1 cellular context compared by ENCODE assay signal in the genomic region with DNA sequence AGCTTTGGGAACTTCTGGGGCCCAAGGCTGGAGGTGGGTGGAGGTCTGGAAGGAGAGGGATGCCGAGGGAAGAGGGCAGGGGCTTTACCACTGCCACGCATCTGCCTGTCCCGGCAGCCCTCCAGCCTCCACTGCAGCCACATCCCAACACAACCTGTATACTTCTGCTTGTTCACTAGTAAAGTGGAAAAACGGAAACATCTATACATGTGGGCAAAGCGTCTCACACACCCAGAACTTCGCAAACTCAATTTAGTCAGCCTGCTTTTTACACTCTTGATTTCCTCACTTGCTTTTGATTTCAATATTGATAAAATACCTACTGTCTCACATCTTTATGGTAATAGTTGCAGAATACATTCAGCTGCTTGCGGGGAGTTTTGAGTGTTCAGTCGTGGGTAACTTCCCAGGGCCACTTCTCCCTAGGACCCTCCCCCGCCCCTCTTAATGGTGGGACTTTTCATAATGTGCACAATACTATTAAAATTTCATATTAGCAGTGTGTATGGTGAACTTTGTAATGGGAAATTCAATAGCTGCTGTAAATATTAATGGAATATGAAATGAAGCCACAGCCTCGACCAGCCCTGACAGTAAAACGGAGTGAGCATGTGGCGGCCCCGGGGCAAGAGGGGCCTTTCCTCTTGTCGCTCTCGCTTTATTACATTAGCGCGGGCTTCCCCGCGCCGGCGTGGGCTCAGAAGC.
A peak's percentile ranks its signal among the peaks of the same experiment; 100 is the strongest.
TF ChIP-seq lines count a peak whose summit lies in the region.

No MANE protein-coding gene starts in this region.

TF ChIP-seq in H1, 55 proteins besides CTCF, POLR2A, EP300 and RAD21:
- TF ChIP-seq CHD1 (IDR thresholded peaks at IDR 0.05; ENCODE audit: low read depth, low read length) = no peak
- no peak for TF ChIP-seq CBX8 (IDR thresholded peaks at IDR 0.05; ENCODE audit: borderline replicate concordance, low read depth, low read length)
- TF ChIP-seq FOSL1 (IDR thresholded peaks at IDR 0.05; ENCODE audit: insufficient read depth, low read depth, low read length) = no peak
- TF ChIP-seq SUZ12 (IDR thresholded peaks at IDR 0.05; ENCODE audit: low read length) = peak; percentile 23; the same call in 1 of the 2 replicates
- peak; percentile 71 for TF ChIP-seq EZH2 (IDR thresholded peaks at IDR 0.05; ENCODE audit: low read depth, low read length, severe bottlenecking)
- TF ChIP-seq, protein P1, sequence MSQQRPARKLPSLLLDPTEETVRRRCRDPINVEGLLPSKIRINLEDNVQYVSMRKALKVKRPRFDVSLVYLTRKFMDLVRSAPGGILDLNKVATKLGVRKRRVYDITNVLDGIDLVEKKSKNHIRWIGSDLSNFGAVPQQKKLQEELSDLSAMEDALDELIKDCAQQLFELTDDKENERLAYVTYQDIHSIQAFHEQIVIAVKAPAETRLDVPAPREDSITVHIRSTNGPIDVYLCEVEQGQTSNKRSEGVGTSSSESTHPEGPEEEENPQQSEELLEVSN (IDR thresholded peaks at IDR 0.05) = no peak
- no peak for TF ChIP-seq RBBP5 (IDR thresholded peaks at IDR 0.05; ENCODE audit: borderline replicate concordance, low read depth, low read length)
- no peak for TF ChIP-seq POLR2AphosphoS5 (IDR thresholded peaks at IDR 0.05; ENCODE audit: low read depth, low read length)
